ENCODE assay signal across 28 cellular contexts in genomic region chr2:24501813-24502212, GRCh38.
"Had no signal": no experiment of that assay in that cellular context is flagged by ENCODE, and none has a peak within 500 bp of the region (broad histone marks: within the 10 kb centered on the region; RNA-seq: fewer than 3 reads in every experiment).

No MANE protein-coding gene starts in this region.

- H3K27me3 ChIP-seq: esophagus muscularis mucosa, foreskin keratinocyte, gastroesophageal sphincter, heart left ventricle, hepatocyte, neural progenitor cell, right atrium auricular region, sigmoid colon, stomach, tibial artery, upper lobe of left lung had no signal

- H3K36me3 ChIP-seq: esophagus muscularis mucosa, gastroesophageal sphincter, heart left ventricle, neural progenitor cell, prostate gland, right atrium auricular region, sigmoid colon, stomach, tibial artery, upper lobe of left lung had no signal

- H3K4me1 Mint-ChIP-seq: neural progenitor cell had no signal

- ATAC-seq: foreskin keratinocyte; gastroesophageal sphincter; heart left ventricle; left lobe of liver; naive thymus-derived CD4-positive, alpha-beta T cell; stimulated activated effector memory CD8-positive, alpha-beta T cell treated with anti-CD3 and anti-CD28 coated beads, Interleukin-12 subunit alpha, Interleukin-12 subunit beta, amount 100 ng/mL, for 72 hours had no signal

- H3K9me3 ChIP-seq: esophagus muscularis mucosa, gastroesophageal sphincter, heart left ventricle, prostate gland, right atrium auricular region, sigmoid colon, stomach, tibial artery, upper lobe of left lung had no signal

- H2AFZ ChIP-seq: hepatocyte, neural progenitor cell had no signal

- H3K4me3 Mint-ChIP-seq: naive thymus-derived CD4-positive, alpha-beta T cell; nephron; neural progenitor cell; stimulated activated effector memory CD8-positive, alpha-beta T cell treated with anti-CD3 and anti-CD28 coated beads, Interleukin-12 subunit alpha, Interleukin-12 subunit beta, amount 100 ng/mL, for 72 hours had no signal

- DNase-seq: dermis blood vessel endothelial cell; effector memory CD4-positive, alpha-beta T cell; foreskin keratinocyte; heart left ventricle; kidney; mesendoderm; midbrain; naive thymus-derived CD4-positive, alpha-beta T cell; sigmoid colon; stimulated activated CD4-positive, alpha-beta T cell treated with anti-CD3 and anti-CD28 coated beads, Interleukin-2, amount 100 ng/mL, for 24 hours; stimulated activated CD4-positive, alpha-beta T cell treated with anti-CD3 and anti-CD28 coated beads, Interleukin-4, amount 100 ng/mL, for 24 hours; stimulated activated naive CD4-positive, alpha-beta T cell treated with Interleukin-2 at 50 U/mL for 16 hours; stomach; tibial artery; upper lobe of left lung had no signal

- H3K27ac ChIP-seq: coronary artery, esophagus muscularis mucosa, foreskin keratinocyte, gastroesophageal sphincter, heart left ventricle, hepatocyte, neural progenitor cell, prostate gland, right atrium auricular region, sigmoid colon, stomach, tibial artery, upper lobe of left lung had no signal

- H3K36me3 Mint-ChIP-seq: stimulated activated effector memory CD8-positive, alpha-beta T cell treated with anti-CD3 and anti-CD28 coated beads, Interleukin-12 subunit alpha, Interleukin-12 subunit beta, amount 100 ng/mL, for 72 hours had no signal

- H3K9me3 Mint-ChIP-seq: naive thymus-derived CD4-positive, alpha-beta T cell; nephron; neural progenitor cell; stimulated activated effector memory CD8-positive, alpha-beta T cell treated with anti-CD3 and anti-CD28 coated beads, Interleukin-12 subunit alpha, Interleukin-12 subunit beta, amount 100 ng/mL, for 72 hours had no signal

- H3K27me3 Mint-ChIP-seq: naive thymus-derived CD4-positive, alpha-beta T cell had no signal

- H3K4me2 ChIP-seq: hepatocyte, neural progenitor cell had no signal

- H3K27ac Mint-ChIP-seq: naive thymus-derived CD4-positive, alpha-beta T cell; nephron; neural progenitor cell; stimulated activated effector memory CD8-positive, alpha-beta T cell treated with anti-CD3 and anti-CD28 coated beads, Interleukin-12 subunit alpha, Interleukin-12 subunit beta, amount 100 ng/mL, for 72 hours had no signal

- H3K9ac ChIP-seq: neural progenitor cell had no signal

- FAIRE-seq: endothelial cell of umbilical vein, kidney, urothelium cell line had no signal

- H3K4me1 ChIP-seq: foreskin keratinocyte, neural progenitor cell, prostate gland had no signal

- H3K4me3 ChIP-seq: coronary artery, esophagus muscularis mucosa, gastroesophageal sphincter, heart left ventricle, hepatocyte, lung, neural progenitor cell, prostate gland, right atrium auricular region, sigmoid colon, stomach, tibial artery, upper lobe of left lung had no signal
